In the genomic region with DNA sequence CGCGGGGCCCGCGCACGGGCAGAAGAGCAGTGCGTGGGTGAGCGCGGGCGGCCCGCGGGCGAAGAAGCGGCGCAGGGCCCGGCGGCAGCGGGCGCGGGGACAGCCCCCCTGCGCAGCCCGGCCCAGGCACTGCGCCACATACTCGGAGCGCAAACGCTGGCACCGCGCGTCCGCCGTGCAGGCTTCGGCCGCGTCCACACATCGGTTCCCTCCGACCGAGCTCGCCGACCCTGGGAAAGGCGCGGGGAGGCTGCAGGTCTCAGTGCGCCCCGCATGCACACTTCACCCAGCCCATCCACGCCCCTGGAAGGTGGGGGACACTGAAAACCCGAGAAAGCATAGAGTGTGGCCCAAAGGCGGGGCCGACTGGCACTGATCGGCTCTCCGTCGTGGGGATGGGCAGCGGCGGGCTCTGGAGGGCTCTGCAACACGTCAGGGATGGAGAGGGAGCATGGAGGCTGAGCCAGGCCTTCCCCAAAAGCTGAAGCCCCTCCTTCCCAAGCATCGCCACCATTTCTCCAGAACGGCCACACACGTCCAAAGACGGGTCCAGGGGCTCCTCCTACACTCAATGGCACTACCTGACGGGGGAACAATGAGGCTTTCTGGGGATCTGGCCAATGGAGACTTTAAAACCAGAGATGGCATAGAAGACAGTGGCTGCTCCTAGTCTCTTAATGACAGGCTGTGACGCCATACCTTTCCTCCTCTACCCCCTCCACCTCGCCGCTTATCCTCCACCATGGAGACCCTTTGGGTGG, we compare ENCODE assay signal across 16 cellular contexts. TPM values are rescaled to one million over a fixed set of nuclear protein-coding genes. Genes with fewer than 3 reads are reported as not detected.
DNase-seq lines count a peak whose midpoint lies in the region; ATAC-seq, FAIRE-seq and TF ChIP-seq lines count a peak whose summit lies in the region.
"Had no signal": no experiment of that assay in that cellular context is flagged by ENCODE, and none has a peak within 500 bp of the region (broad histone marks: within the 10 kb centered on the region; RNA-seq: fewer than 3 reads in every experiment).

No MANE protein-coding gene starts in this region.

- H3K36me3 ChIP-seq in right atrium auricular region (no peaks in the 10 kb centered on the region), adipocyte (ENCODE audit: control insufficient read depth, insufficient read depth, low read length, severe bottlenecking) (no peaks in the 10 kb centered on the region), HepG2 (replicated peaks in 1 of 2; ENCODE audit: control insufficient read depth in 1 of 2, insufficient read depth in 2 of 2, low read length in 2 of 2) (no peaks in the 10 kb centered on the region), urinary bladder (ENCODE audit: insufficient read depth) (no peaks in the 10 kb centered on the region)
- H3K36me3 ChIP-seq: heart left ventricle had no signal

- whole genome bisulfite sequencing in HepG2 (ENCODE audit: low lambda C conversion rate), result 63% methylated on average over 60 of the region's 60 CpGs
- 12% methylated on average over 60 of the region's 60 CpGs for WGBS in urinary bladder

- H3K4me2 ChIP-seq in HepG2 (ENCODE audit: low read depth, low read length), result no peak overlapping the region

- no peaks in the 10 kb centered on the region for H3K9me3 ChIP-seq in right atrium auricular region
- no peaks in the 10 kb centered on the region for H3K9me3 ChIP-seq in adipocyte (ENCODE audit: control insufficient read depth, low read length)
- no peaks in the 10 kb centered on the region for H3K9me3 ChIP-seq in HepG2 (ENCODE audit: low read length)
- H3K9me3 ChIP-seq: heart left ventricle, psoas muscle had no signal

- TF ChIP-seq RAD21 in HepG2 (CRISPR knock-in tag; IDR thresholded peaks at IDR 0.05), result no peak

- no peak for TF ChIP-seq POLR2A in HepG2 (IDR thresholded peaks at IDR 0.05; ENCODE audit: insufficient read depth in 1 of 2, low read depth in 2 of 2, low read length in 2 of 2)

- in situ Hi-C loops in HepG2 (cut with HindIII; ENCODE audit: extremely low pct_ligation_motif_present, low pct_unique_long_range_greater_than_20kb), result no loop called here

- intact Hi-C loops in cardiac septum (cut with DNase I), result no loop called here
- intact Hi-C loops in HepG2 (cut with micrococcal nuclease; ENCODE audit: unreplicated experiment), result no loop called here

- H3K9ac ChIP-seq in adipocyte (ENCODE audit: low read length), result no peak overlapping the region
- no peak overlapping the region for H3K9ac ChIP-seq in HepG2 (ENCODE audit: insufficient read depth, low read depth, low read length)

- CTCF ChIA-PET in HepG2 (lab: Yijun Ruan, JAX; ENCODE audit: low intra/inter-chr PET ratio, low total read pairs), result no interaction called here

- TF ChIP-seq CTCF in right atrium auricular region (IDR thresholded peaks at IDR 0.05) (no peak), HepG2 (CRISPR knock-in tag; IDR thresholded peaks at IDR 0.05) (no peak)

- H3K4me3 ChIP-seq in right atrium auricular region (no peak overlapping the region), adipocyte (ENCODE audit: low read length) (no peak overlapping the region), HepG2 (replicated peaks in 1 of 3; ENCODE audit: insufficient read depth in 1 of 3, low read depth in 2 of 3, low read length in 3 of 3) (peak overlapping the region in 1 of 3 experiments; percentile 4; a peak in 1 of 6 replicates), urinary bladder (ENCODE audit: low read depth, low read length) (peak overlapping the region; percentile 5)
- H3K4me3 ChIP-seq: psoas muscle had no signal

- H3K27me3 ChIP-seq in right atrium auricular region (peaks cover 0 to 14% of the 10 kb centered on the region in 2 donors), adipocyte (replicated peaks; ENCODE audit: control insufficient read depth, insufficient read depth, low read length) (peaks cover 48% of the 10 kb centered on the region), HepG2 (ENCODE audit: control insufficient read depth in 1 of 2, insufficient read depth in 2 of 2, low read length in 2 of 2) (peaks cover 8 to 33% of the 10 kb centered on the region in 2 experiments)

- DNase-seq in cardiac septum (ENCODE audit: low spot score) (peak; percentile 44), right atrium auricular region (ENCODE audit: low spot score) (no peak), adipocyte (ENCODE audit: low read depth) (peak; percentile 14), HepG2 (ENCODE audit: low spot score) (no peak), NCI-H1105 treated with DMSO at 0.1 percent for 48 hours (lab: John Stamatoyannopoulos, UW) (no peak)
- DNase-seq: AML-193; naive thymus-derived CD4-positive, alpha-beta T cell; NCI-H1694; NCI-H446 treated with DMSO at 0.1 percent for 48 hours had no signal

- no peak overlapping the region for H3K27ac ChIP-seq in right atrium auricular region
- no peak overlapping the region for H3K27ac ChIP-seq in HepG2 (ENCODE audit: extremely low read length, insufficient read depth, low read length)
- no peak overlapping the region for H3K27ac ChIP-seq in urinary bladder (ENCODE audit: low read depth)
- H3K27ac ChIP-seq: heart left ventricle, psoas muscle had no signal

- no peaks in the 10 kb centered on the region for H4K20me1 ChIP-seq in HepG2 (ENCODE audit: insufficient read depth, low read length)

- BruUV-seq in HepG2 (replicated peaks; lab: Mats Ljungman, UMichigan), result no TSS peak

- POLR2A ChIA-PET in HepG2 (lab: Yijun Ruan, JAX), result no interaction called here

- no peaks in the 10 kb centered on the region for H3K79me2 ChIP-seq in HepG2 (ENCODE audit: insufficient read depth, low read length)

- ATAC-seq in HepG2 (no peak), GM18909 (IDR thresholded peaks at IDR 0.05; ENCODE audit: poor library complexity, unreplicated experiment) (no peak), HG02852 (IDR thresholded peaks at IDR 0.05; ENCODE audit: unreplicated experiment) (no peak)
- ATAC-seq: naive thymus-derived CD4-positive, alpha-beta T cell; psoas muscle; stimulated activated naive CD8-positive, alpha-beta T cell treated with anti-CD3 and anti-CD28 coated beads, Interleukin-15, amount 100 ng/mL, for 72 hours had no signal

- FAIRE-seq in HepG2 (lab: Jason Lieb, UNC), result no peak

- no peak for TF ChIP-seq EP300 in HepG2 (IDR thresholded peaks at IDR 0.05; ENCODE audit: low read depth in 2 of 2, low read length in 2 of 2)
- no peak for TF ChIP-seq EP300 in HepG2 (CRISPR knock-in tag; IDR thresholded peaks at IDR 0.05; ENCODE audit: borderline replicate concordance)

- no peak overlapping the region for H2AFZ ChIP-seq in HepG2 (ENCODE audit: low read length)

- H3K4me1 ChIP-seq in right atrium auricular region, result peaks cover 0 to 10% of the 10 kb centered on the region in 2 donors
- H3K4me1 ChIP-seq in adipocyte (ENCODE audit: control insufficient read depth, insufficient read depth, low read length), result no peaks in the 10 kb centered on the region
- peaks cover 38% of the 10 kb centered on the region for H3K4me1 ChIP-seq in HepG2 (ENCODE audit: insufficient read depth, low read length)
- no peaks in the 10 kb centered on the region for H3K4me1 ChIP-seq in urinary bladder (ENCODE audit: insufficient read depth)
- H3K4me1 ChIP-seq: psoas muscle had no signal

RNA-seq across cellular contexts. Expression of a gene that starts 2.0 kb away (rescaled TPM):
- not detected for total RNA-seq in cardiac septum
- not detected for total RNA-seq in right atrium auricular region
- total RNA-seq in HepG2 (2016; rRNA removed; fragmentation: Illumina TruSeq; extraction: Trizol), result not detected in 2 replicates
- not detected in 2 replicates for total RNA-seq in HepG2 (2016; cell fraction: cytosol; rRNA removed; fragmentation: Illumina TruSeq; extraction: Trizol; ENCODE audit: low read depth)
- total RNA-seq in HepG2 (2016; cell fraction: insoluble cytoplasmic fraction; rRNA removed; fragmentation: Illumina TruSeq; extraction: Trizol), result not detected in 2 replicates
- not detected in 2 replicates for total RNA-seq in HepG2 (2016; cell fraction: membrane; rRNA removed; fragmentation: Illumina TruSeq; extraction: Trizol)
- total RNA-seq in HepG2 (2016; cell fraction: nucleus; rRNA removed; fragmentation: Illumina TruSeq; extraction: Trizol), result not detected in 2 replicates
- polyA plus RNA-seq in HepG2 (2011; rRNA removed), result not detected in 2 replicates
- polyA plus RNA-seq in HepG2 (2011; cell fraction: cytosol; rRNA removed), result not detected in 2 replicates
- not detected in 2 replicates for polyA plus RNA-seq in HepG2 (2011; cell fraction: nucleus; rRNA removed)
- polyA plus RNA-seq in HepG2 (2012), result not detected in 2 replicates
- not detected in 2 replicates for polyA plus RNA-seq in HepG2 (2016; cell fraction: cytosol; fragmentation: Illumina TruSeq; extraction: Trizol; ENCODE audit: low read depth)
- polyA plus RNA-seq in HepG2 (2016; cell fraction: insoluble cytoplasmic fraction; fragmentation: Illumina TruSeq; extraction: Trizol; ENCODE audit: low read depth), result not detected in 2 replicates
- polyA plus RNA-seq in HepG2 (2016; cell fraction: membrane; fragmentation: Illumina TruSeq; extraction: Trizol; ENCODE audit: low read depth), result not detected in 2 replicates
- not detected in 2 replicates for polyA plus RNA-seq in HepG2 (2016; cell fraction: nucleus; fragmentation: Illumina TruSeq; extraction: Trizol; ENCODE audit: insufficient read depth, low read depth)
- polyA minus RNA-seq in HepG2 (2011; rRNA and poly(A)+ RNA removed; ENCODE audit: low replicate concordance), result not detected in 2 replicates
- polyA minus RNA-seq in HepG2 (2011; cell fraction: cytosol; rRNA and poly(A)+ RNA removed), result not detected in 2 replicates
- not detected in 2 replicates for polyA minus RNA-seq in HepG2 (2011; cell fraction: nucleus; rRNA and poly(A)+ RNA removed)
- total RNA-seq in urinary bladder, result not detected
- polyA plus RNA-seq in urinary bladder, result not detected
- total RNA-seq: dermis microvascular lymphatic vessel endothelial cell; heart left ventricle; naive thymus-derived CD4-positive, alpha-beta T cell; psoas muscle had no signal
- polyA plus RNA-seq: heart left ventricle; naive thymus-derived CD4-positive, alpha-beta T cell; psoas muscle had no signal

RNA-seq across cellular contexts. Expression of a gene that starts 20.6 kb away (rescaled TPM):
- total RNA-seq in cardiac septum (3.0 TPM), right atrium auricular region (10 to 100 TPM in 1 of 2 donors, 1 to 10 TPM in 1; 9.7 to 13.8 TPM), HepG2 (2016; rRNA removed; fragmentation: Illumina TruSeq; extraction: Trizol) (not detected in 2 replicates), urinary bladder (88.2 TPM)
- total RNA-seq in HepG2 (2016; cell fraction: cytosol; rRNA removed; fragmentation: Illumina TruSeq; extraction: Trizol; ENCODE audit: low read depth), result not detected in 2 replicates
- not detected in 2 replicates for total RNA-seq in HepG2 (2016; cell fraction: insoluble cytoplasmic fraction; rRNA removed; fragmentation: Illumina TruSeq; extraction: Trizol)
- not detected in 2 replicates for total RNA-seq in HepG2 (2016; cell fraction: membrane; rRNA removed; fragmentation: Illumina TruSeq; extraction: Trizol)
- total RNA-seq in HepG2 (2016; cell fraction: nucleus; rRNA removed; fragmentation: Illumina TruSeq; extraction: Trizol), result not detected in 2 replicates
- polyA plus RNA-seq in HepG2 (2011; rRNA removed) (not detected in 2 replicates), urinary bladder (111 TPM)
- not detected in 2 replicates for polyA plus RNA-seq in HepG2 (2011; cell fraction: cytosol; rRNA removed)
- polyA plus RNA-seq in HepG2 (2011; cell fraction: nucleus; rRNA removed), result 0.03 TPM in 1 of 2 replicates, not detected in the other
- not detected in 2 replicates for polyA plus RNA-seq in HepG2 (2012)
- polyA plus RNA-seq in HepG2 (2016; cell fraction: cytosol; fragmentation: Illumina TruSeq; extraction: Trizol; ENCODE audit: low read depth), result not detected in 2 replicates
- polyA plus RNA-seq in HepG2 (2016; cell fraction: insoluble cytoplasmic fraction; fragmentation: Illumina TruSeq; extraction: Trizol; ENCODE audit: low read depth), result not detected in 2 replicates
- polyA plus RNA-seq in HepG2 (2016; cell fraction: membrane; fragmentation: Illumina TruSeq; extraction: Trizol; ENCODE audit: low read depth), result not detected in 2 replicates
- not detected in 2 replicates for polyA plus RNA-seq in HepG2 (2016; cell fraction: nucleus; fragmentation: Illumina TruSeq; extraction: Trizol; ENCODE audit: insufficient read depth, low read depth)
- not detected in 2 replicates for polyA minus RNA-seq in HepG2 (2011; rRNA and poly(A)+ RNA removed; ENCODE audit: low replicate concordance)
- not detected in 2 replicates for polyA minus RNA-seq in HepG2 (2011; cell fraction: cytosol; rRNA and poly(A)+ RNA removed)
- not detected in 2 replicates for polyA minus RNA-seq in HepG2 (2011; cell fraction: nucleus; rRNA and poly(A)+ RNA removed)
- total RNA-seq: dermis microvascular lymphatic vessel endothelial cell had no signal
- polyA plus RNA-seq: naive thymus-derived CD4-positive, alpha-beta T cell had no signal

RNA-seq across cellular contexts. Expression of a gene that starts 51.2 kb away (rescaled TPM):
- total RNA-seq in cardiac septum (2.4 TPM), right atrium auricular region (1 to 10 TPM; 3.2 to 3.9 TPM), HepG2 (2016; rRNA removed; fragmentation: Illumina TruSeq; extraction: Trizol) (not detected in 2 replicates), urinary bladder (3.2 TPM)
- not detected in 2 replicates for total RNA-seq in HepG2 (2016; cell fraction: cytosol; rRNA removed; fragmentation: Illumina TruSeq; extraction: Trizol; ENCODE audit: low read depth)
- not detected in 2 replicates for total RNA-seq in HepG2 (2016; cell fraction: insoluble cytoplasmic fraction; rRNA removed; fragmentation: Illumina TruSeq; extraction: Trizol)
- not detected in 2 replicates for total RNA-seq in HepG2 (2016; cell fraction: membrane; rRNA removed; fragmentation: Illumina TruSeq; extraction: Trizol)
- total RNA-seq in HepG2 (2016; cell fraction: nucleus; rRNA removed; fragmentation: Illumina TruSeq; extraction: Trizol), result not detected in 2 replicates
- polyA plus RNA-seq in HepG2 (2011; rRNA removed) (0.01 TPM in 1 of 2 replicates, not detected in the other), urinary bladder (7.6 TPM)
- polyA plus RNA-seq in HepG2 (2011; cell fraction: cytosol; rRNA removed), result not detected in 2 replicates
- polyA plus RNA-seq in HepG2 (2011; cell fraction: nucleus; rRNA removed), result 0.03 and 0.10 TPM in 2 replicates
- 0.01 TPM in 1 of 2 replicates, not detected in the other for polyA plus RNA-seq in HepG2 (2012)
- polyA plus RNA-seq in HepG2 (2016; cell fraction: cytosol; fragmentation: Illumina TruSeq; extraction: Trizol; ENCODE audit: low read depth), result not detected in 2 replicates
- not detected in 2 replicates for polyA plus RNA-seq in HepG2 (2016; cell fraction: insoluble cytoplasmic fraction; fragmentation: Illumina TruSeq; extraction: Trizol; ENCODE audit: low read depth)
- polyA plus RNA-seq in HepG2 (2016; cell fraction: membrane; fragmentation: Illumina TruSeq; extraction: Trizol; ENCODE audit: low read depth), result not detected in 2 replicates
- not detected in 2 replicates for polyA plus RNA-seq in HepG2 (2016; cell fraction: nucleus; fragmentation: Illumina TruSeq; extraction: Trizol; ENCODE audit: insufficient read depth, low read depth)
- 0.05 TPM in 1 of 2 replicates, not detected in the other for polyA minus RNA-seq in HepG2 (2011; rRNA and poly(A)+ RNA removed; ENCODE audit: low replicate concordance)
- not detected in 2 replicates for polyA minus RNA-seq in HepG2 (2011; cell fraction: cytosol; rRNA and poly(A)+ RNA removed)
- under 0.01 TPM in 1 of 2 replicates, not detected in the other for polyA minus RNA-seq in HepG2 (2011; cell fraction: nucleus; rRNA and poly(A)+ RNA removed)
- total RNA-seq: dermis microvascular lymphatic vessel endothelial cell had no signal
- polyA plus RNA-seq: naive thymus-derived CD4-positive, alpha-beta T cell had no signal

Comparison
In these comparisons a context has a peak if more than half of its experiments do, and no peak if none do; other contexts are left out.
1. DNase-seq: peak in cardiac septum (single experiment) and adipocyte (single experiment); none in right atrium auricular region (single experiment), HepG2 (single experiment) and NCI-H1105 treated with DMSO at 0.1 percent for 48 hours (single experiment).